Comparison of ENCODE assay signal across 16 cellular contexts in the genomic region with DNA sequence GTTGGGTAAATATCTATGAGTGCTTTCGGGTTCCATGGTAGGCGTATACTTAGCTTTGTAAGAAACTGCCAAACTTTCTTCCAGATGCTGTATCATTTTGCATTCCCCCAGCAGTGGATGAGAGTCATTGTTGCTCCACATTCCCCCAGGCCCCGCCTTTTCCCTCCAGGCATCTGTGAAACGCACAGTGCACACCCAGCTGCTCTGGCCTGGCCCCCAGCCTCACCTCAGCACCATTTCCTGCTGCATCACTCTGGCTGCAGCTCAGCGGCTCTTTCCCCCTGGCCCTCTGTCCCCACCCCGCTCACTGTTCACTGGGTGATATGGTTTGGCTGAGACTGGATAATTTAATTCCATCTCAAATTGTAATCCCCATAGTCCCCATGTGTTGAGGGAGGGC.
DNase-seq lines count a peak whose midpoint lies in the region; ATAC-seq, FAIRE-seq and TF ChIP-seq lines count a peak whose summit lies in the region.
"Had no signal": no experiment of that assay in that cellular context is flagged by ENCODE, and none has a peak within 500 bp of the region (broad histone marks: within the 10 kb centered on the region; RNA-seq: fewer than 3 reads in every experiment).

No MANE protein-coding gene starts in this region.

- H3F3A ChIP-seq in Loucy (ENCODE audit: low read depth), result no peaks in the 10 kb centered on the region

- H3K27me3 ChIP-seq in DND-41 (ENCODE audit: insufficient read depth, low read length, poor library complexity) (no peaks in the 10 kb centered on the region), Loucy (ENCODE audit: insufficient read depth, low read length, poor library complexity, severe bottlenecking) (no peaks in the 10 kb centered on the region), bronchial epithelial cell (ENCODE audit: control insufficient read depth, insufficient read depth, low read length) (peaks cover 2% of the 10 kb centered on the region), adrenal gland (no peaks in the 10 kb centered on the region)

- intact Hi-C loops in adrenal gland (cut with DNase I), result no loop called here

- H3K36me3 ChIP-seq in DND-41 (ENCODE audit: insufficient read depth, low read length), result no peaks in the 10 kb centered on the region
- no peaks in the 10 kb centered on the region for H3K36me3 ChIP-seq in Loucy (ENCODE audit: insufficient read depth, low read length)
- H3K36me3 ChIP-seq in bronchial epithelial cell (ENCODE audit: control insufficient read depth, insufficient read depth, low read length), result no peaks in the 10 kb centered on the region
- no peaks in the 10 kb centered on the region for H3K36me3 ChIP-seq in adrenal gland (replicated peaks in 1 of 2)
- H3K36me3 ChIP-seq: spleen had no signal

- H3K4me1 Mint-ChIP-seq in osteocyte (ENCODE audit: unreplicated experiment), result peaks cover 20% of the 10 kb centered on the region

- H3K9ac ChIP-seq in DND-41 (ENCODE audit: low read depth, low read length) (no peak overlapping the region), Loucy (ENCODE audit: low read depth, low read length, poor library complexity, severe bottlenecking) (no peak overlapping the region)

- TF ChIP-seq CTCF in DND-41 (IDR thresholded peaks at IDR 0.05; ENCODE audit: borderline replicate concordance, extremely low read depth, low read length, poor library complexity, severe bottlenecking) (no peak), Loucy (conservative IDR thresholded peaks at IDR 0.05; ENCODE audit: low read length) (no peak), bronchial epithelial cell (IDR thresholded peaks at IDR 0.05; ENCODE audit: insufficient read depth, low read length, severe bottlenecking) (no peak), osteocyte (IDR thresholded peaks at IDR 0.05) (no peak), adrenal gland (IDR thresholded peaks at IDR 0.05) (no peak)

- H3K27me3 Mint-ChIP-seq in osteocyte (ENCODE audit: unreplicated experiment), result no peaks in the 10 kb centered on the region

- no peaks in the 10 kb centered on the region for H4K20me1 ChIP-seq in DND-41 (ENCODE audit: insufficient read depth, low read length)
- H4K20me1 ChIP-seq in Loucy (ENCODE audit: insufficient read depth, low read length, poor library complexity, severe bottlenecking), result no peaks in the 10 kb centered on the region

- H3K4me3 Mint-ChIP-seq in osteocyte (ENCODE audit: unreplicated experiment), result no peak overlapping the region
- H3K4me3 Mint-ChIP-seq: CD8-positive, alpha-beta T cell had no signal

- ATAC-seq in DND-41 (ENCODE audit: insufficient read depth, low read depth), result peak; percentile 56; the same call in 1 of the 3 replicates
- ATAC-seq: CD8-positive, alpha-beta T cell had no signal

- no peak overlapping the region for H3K27ac ChIP-seq in DND-41 (ENCODE audit: low read length)
- H3K27ac ChIP-seq in substantia nigra (ENCODE audit: low read depth, low read length, poor library complexity, severe bottlenecking), result no peak overlapping the region
- no peak overlapping the region for H3K27ac ChIP-seq in adrenal gland
- H3K27ac ChIP-seq: spleen had no signal

- H2AFZ ChIP-seq in DND-41 (ENCODE audit: low read depth, low read length), result no peak overlapping the region
- H2AFZ ChIP-seq in Loucy (ENCODE audit: low read length), result peak overlapping the region; percentile 52; the same call in 1 of the 2 replicates

- 72 to 82% (median 76%) methylated on average over 6 of the region's 6 CpGs for WGBS in adrenal gland, 4 donors

- H3K4me3 ChIP-seq in DND-41 (ENCODE audit: low read depth in 1 of 2, low read length in 2 of 2) (no peak overlapping the region), Loucy (ENCODE audit: low read length, poor library complexity, severe bottlenecking) (no peak overlapping the region), bronchial epithelial cell (ENCODE audit: low read depth, low read length) (no peak overlapping the region), adrenal gland (no peak overlapping the region)
- H3K4me3 ChIP-seq: spleen had no signal

- H3K4me1 ChIP-seq in DND-41 (ENCODE audit: insufficient read depth, low read length) (no peaks in the 10 kb centered on the region), Loucy (ENCODE audit: insufficient read depth, low read length, poor library complexity, severe bottlenecking) (peaks cover 7% of the 10 kb centered on the region), adrenal gland (replicated peaks in 1 of 2) (no peaks in the 10 kb centered on the region)
- H3K4me1 ChIP-seq: spleen had no signal

- peak overlapping the region; percentile 13 for H3K27ac Mint-ChIP-seq in osteocyte (ENCODE audit: unreplicated experiment)
- H3K27ac Mint-ChIP-seq: CD8-positive, alpha-beta T cell had no signal

- no peak for TF ChIP-seq POLR2A in adrenal gland (IDR thresholded peaks at IDR 0.05)

- no peaks in the 10 kb centered on the region for H3K9me2 ChIP-seq in Loucy (replicated peaks; ENCODE audit: low read depth, low read length)

- no peaks in the 10 kb centered on the region for H3K36me3 Mint-ChIP-seq in osteocyte (ENCODE audit: unreplicated experiment)
- H3K36me3 Mint-ChIP-seq: CD8-positive, alpha-beta T cell had no signal

- H3K9me3 ChIP-seq in DND-41 (ENCODE audit: insufficient read depth, low read length, severe bottlenecking), result no peaks in the 10 kb centered on the region
- no peaks in the 10 kb centered on the region for H3K9me3 ChIP-seq in Loucy (ENCODE audit: insufficient read depth, low read depth, low read length)
- H3K9me3 ChIP-seq in adrenal gland (replicated peaks in 1 of 3), result no peaks in the 10 kb centered on the region

- H3K4me2 ChIP-seq in DND-41 (ENCODE audit: insufficient read depth, low read length), result no peak overlapping the region
- H3K4me2 ChIP-seq in Loucy (ENCODE audit: low read depth, low read length, poor library complexity, severe bottlenecking), result no peak overlapping the region

- H3K79me2 ChIP-seq in DND-41 (ENCODE audit: insufficient read depth, low read length) (no peaks in the 10 kb centered on the region), Loucy (ENCODE audit: insufficient read depth, low read length) (no peaks in the 10 kb centered on the region)

- FAIRE-seq in bronchial epithelial cell (lab: Jason Lieb, UNC), result no peak
- FAIRE-seq: GM18507, HTR-8/SVneo, urothelium cell line had no signal

- H3K9me3 Mint-ChIP-seq in osteocyte (ENCODE audit: unreplicated experiment), result no peaks in the 10 kb centered on the region
- H3K9me3 Mint-ChIP-seq: CD8-positive, alpha-beta T cell had no signal

- peak; percentile 8 for DNase-seq in DND-41
- peak; percentile 48 for DNase-seq in bronchial epithelial cell (ENCODE audit: low read depth)
- DNase-seq in osteocyte (ENCODE audit: extremely low spot score, unreplicated experiment), result peak; percentile 70
- DNase-seq in substantia nigra (lab: John Stamatoyannopoulos, UW), result no peak
- no peak for DNase-seq in adrenal gland
- DNase-seq in DMS 273 treated with DMSO at 0.1 percent for 48 hours (lab: John Stamatoyannopoulos, UW), result no peak
- DNase-seq: activated CD4-positive, alpha-beta T cell treated with anti-CD3 and anti-CD28 coated beads, Interleukin-2, amount 50 U/mL, for 4 hours; activated T-cell treated with anti-CD3 and anti-CD28 coated beads, Interleukin-2, amount 50 U/mL, for 48 hours; CD8-positive, alpha-beta T cell; SIG-M5; spleen; stimulated activated naive CD4-positive, alpha-beta T cell treated with Interleukin-2 at 50 U/mL for 16 hours had no signal

Comparison
In these comparisons a context has a peak if more than half of its experiments do, and no peak if none do; other contexts are left out.
1. DNase-seq: peak in DND-41 (single experiment), bronchial epithelial cell (single experiment) and osteocyte (single experiment); none in substantia nigra (0 of 49), adrenal gland (0 of 7) and DMS 273 treated with DMSO at 0.1 percent for 48 hours (single experiment).